Comparison of ENCODE assay signal across 8 cellular contexts in genomic region chr4:153467154-153467896, GRCh38. TPM values are rescaled to one million over a fixed set of nuclear protein-coding genes. Genes with fewer than 3 reads are reported as not detected.
DNase-seq lines count a peak whose midpoint lies in the region; ATAC-seq, FAIRE-seq and TF ChIP-seq lines count a peak whose summit lies in the region.

No MANE protein-coding gene starts in this region.

- H3K27me3 Mint-ChIP-seq in activated naive CD4-positive, alpha-beta T cell treated with anti-CD3 and anti-CD28 coated beads, Interleukin-2, amount 50 U/mL, for 24 hours, result no peaks in the 10 kb centered on the region

- H3K27ac ChIP-seq in left ventricle myocardium inferior (replicated peaks), result peak overlapping the region; percentile 90

- DNase-seq in D721Med (ENCODE audit: insufficient read length, low spot score) (no peak), NT2/D1 (ENCODE audit: low read depth, low spot score) (no peak), left ventricle myocardium inferior (peak; percentile 36), skeletal muscle cell (ENCODE audit: low read depth) (no peak), hippocampal formation (lab: John Stamatoyannopoulos, UW) (no peak)

- peak overlapping the region; percentile 91 for H3K27ac Mint-ChIP-seq in activated naive CD4-positive, alpha-beta T cell treated with anti-CD3 and anti-CD28 coated beads, Interleukin-2, amount 50 U/mL, for 24 hours

- no peak for TF ChIP-seq CTCF in D721Med (IDR thresholded peaks at IDR 0.05; ENCODE audit: insufficient read depth, missing control alignments)
- no peak for TF ChIP-seq CTCF in left ventricle myocardium inferior (IDR thresholded peaks at IDR 0.05; ENCODE audit: borderline replicate concordance)

- peaks cover 4% of the 10 kb centered on the region for H3K27me3 ChIP-seq in NT2/D1 (ENCODE audit: insufficient read depth, insufficient read length)
- H3K27me3 ChIP-seq in left ventricle myocardium inferior (ENCODE audit: low read depth), result no peaks in the 10 kb centered on the region

- peak; percentile 63 for FAIRE-seq in D721Med (lab: Jason Lieb, UNC)

- no peaks in the 10 kb centered on the region for H3K9me3 Mint-ChIP-seq in activated naive CD4-positive, alpha-beta T cell treated with anti-CD3 and anti-CD28 coated beads, Interleukin-2, amount 50 U/mL, for 24 hours

- H3K9me3 ChIP-seq in NT2/D1 (ENCODE audit: insufficient read depth, low read length) (no peaks in the 10 kb centered on the region), left ventricle myocardium inferior (replicated peaks) (no peaks in the 10 kb centered on the region)

- H3K4me1 Mint-ChIP-seq in activated naive CD4-positive, alpha-beta T cell treated with anti-CD3 and anti-CD28 coated beads, Interleukin-2, amount 50 U/mL, for 24 hours, result peaks cover 57% of the 10 kb centered on the region

- H3K4me1 ChIP-seq in NT2/D1 (ENCODE audit: insufficient read depth, insufficient read length), result no peaks in the 10 kb centered on the region
- peaks cover 63% of the 10 kb centered on the region for H3K4me1 ChIP-seq in left ventricle myocardium inferior

- H3K9ac ChIP-seq in NT2/D1 (ENCODE audit: insufficient read length, low read depth), result peak overlapping the region; percentile 88

- ATAC-seq in GM19324 (IDR thresholded peaks at IDR 0.05; ENCODE audit: low FRiP score, unreplicated experiment) (peak; percentile 69), HG03342 (IDR thresholded peaks at IDR 0.05; ENCODE audit: unreplicated experiment) (peak; percentile 58)

- peaks cover 13% of the 10 kb centered on the region for H3K36me3 Mint-ChIP-seq in activated naive CD4-positive, alpha-beta T cell treated with anti-CD3 and anti-CD28 coated beads, Interleukin-2, amount 50 U/mL, for 24 hours

- H3K36me3 ChIP-seq in NT2/D1 (ENCODE audit: insufficient read depth, insufficient read length, low read length) (peaks cover 7% of the 10 kb centered on the region), left ventricle myocardium inferior (no peaks in the 10 kb centered on the region)

- peak overlapping the region; percentile 92 for H3K4me3 Mint-ChIP-seq in activated naive CD4-positive, alpha-beta T cell treated with anti-CD3 and anti-CD28 coated beads, Interleukin-2, amount 50 U/mL, for 24 hours

- intact Hi-C loops in left ventricle myocardium inferior (cut with micrococcal nuclease), result loop anchor here (10.0 kb wide), 1 partner anchor 107 kb away; no protein-coding TSS in a partner anchor

- H3K4me3 ChIP-seq in NT2/D1 (ENCODE audit: insufficient read length, low read depth) (peak overlapping the region; percentile 68), left ventricle myocardium inferior (peak overlapping the region; percentile 93), skeletal muscle cell (ENCODE audit: low read depth, low read length) (peak overlapping the region; percentile 93)

RNA-seq across cellular contexts. Expression of gene TMEM131L, which starts 1.2 kb away (rescaled TPM):
- total RNA-seq in left ventricle myocardium inferior, result 14.9 TPM
